Comparison of ENCODE assay signal across 12 cellular contexts in genomic region chr2:74576151-74576755, GRCh38. TPM values are rescaled to one million over a fixed set of nuclear protein-coding genes. Genes with fewer than 3 reads are reported as not detected.
A peak's percentile ranks its signal among the peaks of the same experiment; 100 is the strongest.
DNase-seq lines count a peak whose midpoint lies in the region; ATAC-seq and TF ChIP-seq lines count a peak whose summit lies in the region.
"Had no signal": no experiment of that assay in that cellular context is flagged by ENCODE, and none has a peak within 500 bp of the region (broad histone marks: within the 10 kb centered on the region; RNA-seq: fewer than 3 reads in every experiment).

No MANE protein-coding gene starts in this region.

- POLR2A ChIA-PET in SK-N-SH (lab: Yijun Ruan, JAX), result no interaction called here

- H2AFZ ChIP-seq in SK-N-SH (ENCODE audit: low read depth), result no peak overlapping the region

- no peak for DNase-seq in SK-N-SH
- peak; percentile 93 for DNase-seq in NCI-H2171 treated with DMSO at 0.1 percent for 48 hours (lab: John Stamatoyannopoulos, UW)
- peak; percentile 49 for DNase-seq in fibroblast of peridontal ligament (ENCODE audit: extremely low read depth)
- no peak for DNase-seq in NOMO-1 treated with dmso at 0.1 percent for 144 hours (lab: John Stamatoyannopoulos, UW; ENCODE audit: unreplicated experiment)
- DNase-seq in GM13977 (ENCODE audit: low spot score), result no peak
- no peak for DNase-seq in posterior vena cava (ENCODE audit: low spot score)
- DNase-seq: immature natural killer cell, natural killer cell, NCI-H1092, T-cell had no signal

- no peaks in the 10 kb centered on the region for H4K20me1 ChIP-seq in SK-N-SH (ENCODE audit: insufficient read depth)

- no peak overlapping the region for H3K9ac ChIP-seq in SK-N-SH
- H3K9ac ChIP-seq in subcutaneous abdominal adipose tissue (ENCODE audit: low read length in 5 of 5), result no peak overlapping the region

- no peaks in the 10 kb centered on the region for H3K9me2 ChIP-seq in SK-N-SH

- TF ChIP-seq CTCF in SK-N-SH (IDR thresholded peaks at IDR 0.05) (no peak), GM13977 (IDR thresholded peaks at IDR 0.05; ENCODE audit: extremely low read depth, insufficient read depth, missing control alignments) (no peak)

- H3K36me3 ChIP-seq in SK-N-SH (replicated peaks in 1 of 2; ENCODE audit: control insufficient read depth in 1 of 2, insufficient read depth in 2 of 2, low read length in 1 of 2) (no peaks in the 10 kb centered on the region), subcutaneous abdominal adipose tissue (ENCODE audit: control insufficient read depth in 5 of 5, insufficient read depth in 5 of 5, low read length in 5 of 5) (no peaks in the 10 kb centered on the region)

- CTCF ChIA-PET in SK-N-SH (lab: Yijun Ruan, JAX), result interaction anchor here (0.9 to 7.3 kb wide), 5 partner anchors 10 to 752 kb away, joined by 3 to 75 read pairs (median 6); no protein-coding TSS in a partner anchor

- H3K4me3 ChIP-seq in SK-N-SH (ENCODE audit: low read depth in 2 of 2, low read length in 1 of 2), result no peak overlapping the region
- no peak overlapping the region for H3K4me3 ChIP-seq in subcutaneous abdominal adipose tissue (ENCODE audit: low read depth in 1 of 5, low read length in 5 of 5)

- no peak for TF ChIP-seq RAD21 in SK-N-SH (IDR thresholded peaks at IDR 0.05; ENCODE audit: low read length)

- in situ Hi-C loops in GM13977 (cut with MboI; ENCODE audit: low pct_unique_long_range_greater_than_20kb, low sequenced_read_pairs, unreplicated experiment), result loop anchor here (25.0 kb wide), 1 partner anchor 89 kb away; the partner anchor contains the start of genes CCDC142, LBX2 and TTC31

- no peak for ATAC-seq in SK-N-SH treated with all-trans-retinoic acid at 6 μM for 48 hours
- ATAC-seq: T-cell had no signal

- H3K27me3 ChIP-seq in SK-N-SH (ENCODE audit: insufficient read depth) (no peaks in the 10 kb centered on the region), subcutaneous abdominal adipose tissue (ENCODE audit: control insufficient read depth in 5 of 5, insufficient read depth in 4 of 5, low read length in 5 of 5) (no peaks in the 10 kb centered on the region)

- WGBS in SK-N-SH (ENCODE audit: low lambda C conversion rate), result 83% methylated on average over 6 of the region's 6 CpGs

- no peaks in the 10 kb centered on the region for H3K79me2 ChIP-seq in SK-N-SH (ENCODE audit: insufficient read depth)

- no peak for TF ChIP-seq EP300 in SK-N-SH (IDR thresholded peaks at IDR 0.05; ENCODE audit: borderline replicate concordance in 1 of 2, low read depth in 1 of 2, low read length in 1 of 2)

- peaks cover 33% of the 10 kb centered on the region for H3F3A ChIP-seq in SK-N-SH (replicated peaks; ENCODE audit: insufficient read depth)

- intact Hi-C loops in posterior vena cava (cut with DNase I), result no loop called here

- H3K9me3 ChIP-seq in SK-N-SH (no peaks in the 10 kb centered on the region), subcutaneous abdominal adipose tissue (ENCODE audit: control insufficient read depth in 5 of 5, low read length in 5 of 5) (no peaks in the 10 kb centered on the region)

- H3K27ac ChIP-seq in SK-N-SH (ENCODE audit: low read depth in 2 of 2, low read length in 1 of 2) (peak overlapping the region; percentile 29 to 44; a peak in 2 of 4 replicates), subcutaneous abdominal adipose tissue (ENCODE audit: low read depth, low read length) (peak overlapping the region; percentile 75)

- H3K4me2 ChIP-seq in SK-N-SH, result no peak overlapping the region

- peaks cover 7 to 20% of the 10 kb centered on the region in 2 experiments for H3K4me1 ChIP-seq in SK-N-SH (ENCODE audit: control insufficient read depth in 1 of 2, insufficient read depth in 2 of 2, low read depth in 1 of 2, low read length in 1 of 2)
- H3K4me1 ChIP-seq in subcutaneous abdominal adipose tissue (ENCODE audit: control insufficient read depth in 5 of 5, insufficient read depth in 5 of 5, low read length in 5 of 5), result peaks cover 2 to 44% (median 30%) of the 10 kb centered on the region in 5 donors

TF ChIP-seq in SK-N-SH, 30 proteins besides CTCF, POLR2A, EP300 and RAD21:
- no peak for TF ChIP-seq FOXJ3 (CRISPR knock-in tag; IDR thresholded peaks at IDR 0.05)
- TF ChIP-seq EZH2phosphoT487 (IDR thresholded peaks at IDR 0.05; ENCODE audit: borderline replicate concordance, low read depth), result no peak
- peak; percentile 48; the same call in 1 of the 2 replicates for TF ChIP-seq TCF12 (IDR thresholded peaks at IDR 0.05)
- no peak for TF ChIP-seq GABPA (IDR thresholded peaks at IDR 0.05; ENCODE audit: low read depth)
TF ChIP-seq in SK-N-SH: peak in this region for 1.

TF ChIP-seq in SK-N-SH treated with all-trans-retinoic acid at 6 μM for 48 hours, 23 proteins besides CTCF, POLR2A, EP300 and RAD21 (continues in another document):
- TF ChIP-seq CSDC2 (CRISPR knock-in tag; IDR thresholded peaks at IDR 0.05) (no peak), PPARA (CRISPR knock-in tag; IDR thresholded peaks at IDR 0.05; ENCODE audit: borderline replicate concordance) (no peak), TCF4 (CRISPR knock-in tag; IDR thresholded peaks at IDR 0.05; ENCODE audit: borderline replicate concordance) (no peak), ESRRG (CRISPR knock-in tag; IDR thresholded peaks at IDR 0.05) (no peak), ZNF8 (CRISPR knock-in tag; IDR thresholded peaks at IDR 0.05) (no peak), ZC3H10 (CRISPR knock-in tag; IDR thresholded peaks at IDR 0.05) (no peak), ZNF565 (CRISPR knock-in tag; conservative IDR thresholded peaks at IDR 0.05; ENCODE audit: low read depth) (no peak), BACH2 (CRISPR knock-in tag; IDR thresholded peaks at IDR 0.05; ENCODE audit: borderline replicate concordance) (no peak), RARB (CRISPR knock-in tag; IDR thresholded peaks at IDR 0.05) (no peak), ZNF70 (CRISPR knock-in tag; IDR thresholded peaks at IDR 0.05) (no peak), OSR1 (CRISPR knock-in tag; IDR thresholded peaks at IDR 0.05) (no peak), TOX (CRISPR knock-in tag; IDR thresholded peaks at IDR 0.05; ENCODE audit: borderline replicate concordance) (no peak), CSRNP3 (CRISPR knock-in tag; IDR thresholded peaks at IDR 0.05) (no peak), GLIS3 (CRISPR knock-in tag; IDR thresholded peaks at IDR 0.05) (no peak), ZFP30 (CRISPR knock-in tag; IDR thresholded peaks at IDR 0.05) (no peak)
- TF ChIP-seq, protein P1, sequence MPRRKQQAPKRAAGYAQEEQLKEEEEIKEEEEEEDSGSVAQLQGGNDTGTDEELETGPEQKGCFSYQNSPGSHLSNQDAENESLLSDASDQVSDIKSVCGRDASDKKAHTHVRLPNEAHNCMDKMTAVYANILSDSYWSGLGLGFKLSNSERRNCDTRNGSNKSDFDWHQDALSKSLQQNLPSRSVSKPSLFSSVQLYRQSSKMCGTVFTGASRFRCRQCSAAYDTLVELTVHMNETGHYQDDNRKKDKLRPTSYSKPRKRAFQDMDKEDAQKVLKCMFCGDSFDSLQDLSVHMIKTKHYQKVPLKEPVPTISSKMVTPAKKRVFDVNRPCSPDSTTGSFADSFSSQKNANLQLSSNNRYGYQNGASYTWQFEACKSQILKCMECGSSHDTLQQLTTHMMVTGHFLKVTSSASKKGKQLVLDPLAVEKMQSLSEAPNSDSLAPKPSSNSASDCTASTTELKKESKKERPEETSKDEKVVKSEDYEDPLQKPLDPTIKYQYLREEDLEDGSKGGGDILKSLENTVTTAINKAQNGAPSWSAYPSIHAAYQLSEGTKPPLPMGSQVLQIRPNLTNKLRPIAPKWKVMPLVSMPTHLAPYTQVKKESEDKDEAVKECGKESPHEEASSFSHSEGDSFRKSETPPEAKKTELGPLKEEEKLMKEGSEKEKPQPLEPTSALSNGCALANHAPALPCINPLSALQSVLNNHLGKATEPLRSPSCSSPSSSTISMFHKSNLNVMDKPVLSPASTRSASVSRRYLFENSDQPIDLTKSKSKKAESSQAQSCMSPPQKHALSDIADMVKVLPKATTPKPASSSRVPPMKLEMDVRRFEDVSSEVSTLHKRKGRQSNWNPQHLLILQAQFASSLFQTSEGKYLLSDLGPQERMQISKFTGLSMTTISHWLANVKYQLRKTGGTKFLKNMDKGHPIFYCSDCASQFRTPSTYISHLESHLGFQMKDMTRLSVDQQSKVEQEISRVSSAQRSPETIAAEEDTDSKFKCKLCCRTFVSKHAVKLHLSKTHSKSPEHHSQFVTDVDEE (CRISPR knock-in tag; IDR thresholded peaks at IDR 0.05), result no peak

RNA-seq across cellular contexts. Expression of gene DOK1, which starts 21.7 kb away (rescaled TPM):
- 25.3 and 28.1 TPM in 2 replicates for polyA plus RNA-seq in SK-N-SH (2012; rRNA removed)
- 17.3 and 21.5 TPM in 2 replicates for polyA plus RNA-seq in SK-N-SH (2012; cell fraction: cytosol; rRNA removed)
- polyA plus RNA-seq in SK-N-SH (2012; cell fraction: nucleus; rRNA removed), result 34.7 and 50.7 TPM in 2 replicates
- 10 to 100 TPM; 11.0 to 12.2 TPM for total RNA-seq in posterior vena cava

RNA-seq across cellular contexts. Expression of gene LOXL3, which starts 22.5 kb away (rescaled TPM):
- 47.9 and 59.3 TPM in 2 replicates for polyA plus RNA-seq in SK-N-SH (2012; rRNA removed)
- polyA plus RNA-seq in SK-N-SH (2012; cell fraction: cytosol; rRNA removed), result 20.3 and 30.5 TPM in 2 replicates
- polyA plus RNA-seq in SK-N-SH (2012; cell fraction: nucleus; rRNA removed), result 140 and 159 TPM in 2 replicates
- 10 to 100 TPM in 1 of 2 donors, 1 to 10 TPM in 1; 6.1 to 11.8 TPM for total RNA-seq in posterior vena cava

RNA-seq across cellular contexts. Expression of gene HTRA2, which starts 46.5 kb away (rescaled TPM):
- polyA plus RNA-seq in SK-N-SH (2012; rRNA removed), result 55.7 and 60.4 TPM in 2 replicates
- polyA plus RNA-seq in SK-N-SH (2012; cell fraction: cytosol; rRNA removed), result 30.4 and 45.8 TPM in 2 replicates
- polyA plus RNA-seq in SK-N-SH (2012; cell fraction: nucleus; rRNA removed), result 55.7 and 62.3 TPM in 2 replicates
- 10 to 100 TPM; 22.4 to 30.4 TPM for total RNA-seq in posterior vena cava

RNA-seq across cellular contexts. Expression of gene AUP1, which starts 46.7 kb away (rescaled TPM):
- polyA plus RNA-seq in SK-N-SH (2012; rRNA removed), result 118 and 151 TPM in 2 replicates
- 54.6 and 78.6 TPM in 2 replicates for polyA plus RNA-seq in SK-N-SH (2012; cell fraction: cytosol; rRNA removed)
- polyA plus RNA-seq in SK-N-SH (2012; cell fraction: nucleus; rRNA removed), result 643 and 686 TPM in 2 replicates
- total RNA-seq in posterior vena cava, result 10 to 100 TPM; 64.4 to 67.0 TPM

RNA-seq across cellular contexts. Expression of gene DQX1, which starts 50.2 kb away (rescaled TPM):
- polyA plus RNA-seq in SK-N-SH (2012; rRNA removed), result 1.6 and 1.8 TPM in 2 replicates
- polyA plus RNA-seq in SK-N-SH (2012; cell fraction: cytosol; rRNA removed), result 0.26 and 0.31 TPM in 2 replicates
- 13.2 and 13.8 TPM in 2 replicates for polyA plus RNA-seq in SK-N-SH (2012; cell fraction: nucleus; rRNA removed)
- not detected for total RNA-seq in posterior vena cava
- polyA plus RNA-seq: immature natural killer cell had no signal

Comparison
In these comparisons a context has a peak if more than half of its experiments do, and no peak if none do; other contexts are left out.
1. DNase-seq: peak in NCI-H2171 treated with DMSO at 0.1 percent for 48 hours (single experiment) and fibroblast of peridontal ligament (single experiment); none in SK-N-SH (single experiment), NOMO-1 treated with dmso at 0.1 percent for 144 hours (single experiment), GM13977 (single experiment) and posterior vena cava (single experiment).